ENCODE assay signal across 8 cellular contexts in the genomic region with DNA sequence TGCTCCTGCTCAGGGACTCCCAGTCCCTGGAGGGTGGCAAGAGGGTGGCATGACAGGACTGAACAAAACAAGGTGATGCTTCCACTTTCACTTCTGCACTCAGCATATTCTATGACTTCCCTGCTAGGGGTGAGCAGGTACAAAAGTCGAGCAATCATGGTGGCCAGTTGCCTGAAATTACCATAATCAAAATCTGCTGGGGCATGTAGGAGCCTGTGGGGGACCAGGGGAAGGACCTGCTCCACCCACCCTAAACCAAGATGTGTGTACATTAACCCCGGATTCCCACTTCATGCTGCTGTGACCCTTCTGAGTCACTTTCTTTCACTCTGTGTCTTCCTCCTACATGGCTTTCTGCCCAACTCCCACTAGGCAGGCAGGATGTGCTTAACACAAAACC.
DNase-seq lines count a peak whose midpoint lies in the region; ATAC-seq and TF ChIP-seq lines count a peak whose summit lies in the region.

No MANE protein-coding gene starts in this region.

- DNase-seq in RPMI8226 (peak; percentile 23), BE2C (no peak), nucleus accumbens (lab: John Stamatoyannopoulos, UW) (no peak), SKM-1 (lab: John Stamatoyannopoulos, UW; ENCODE audit: unreplicated experiment) (no peak)
- DNase-seq in stimulated activated CD4-positive, alpha-beta T cell treated with anti-CD3 and anti-CD28 coated beads, Interleukin-15, amount 100 ng/mL, for 48 hours (ENCODE audit: low read depth in 2 of 2), result peak; percentile 10 to 26

- H3K4me3 ChIP-seq in HEK293 (ENCODE audit: low read depth, low read length), result no peak overlapping the region
- no peak overlapping the region for H3K4me3 ChIP-seq in BE2C (ENCODE audit: low read depth, low read length)

- no peaks in the 10 kb centered on the region for H3K9me3 ChIP-seq in HEK293 (ENCODE audit: control insufficient read depth, insufficient read depth, low read depth, low read length)
- no peaks in the 10 kb centered on the region for H3K9me3 ChIP-seq in BE2C

- TF ChIP-seq CTCF in HEK293 (tag by site-specific recombination; IDR thresholded peaks at IDR 0.05) (no peak), BE2C (IDR thresholded peaks at IDR 0.05; ENCODE audit: low read depth, low read length) (no peak)

- POLR2A ChIA-PET in HEK293 (lab: Yijun Ruan, JAX), result no interaction called here

- ATAC-seq in GM19023 (IDR thresholded peaks at IDR 0.05; ENCODE audit: unreplicated experiment), result peak; percentile 86
- no peak for ATAC-seq in GM18873 (IDR thresholded peaks at IDR 0.05; ENCODE audit: low FRiP score, unreplicated experiment)

- no peaks in the 10 kb centered on the region for H3K27me3 ChIP-seq in BE2C

- H3K4me1 ChIP-seq in HEK293 (ENCODE audit: control insufficient read depth, insufficient read depth, low read length), result no peaks in the 10 kb centered on the region
- H3K4me1 ChIP-seq in BE2C, result no peaks in the 10 kb centered on the region

- H3K36me3 ChIP-seq in HEK293 (ENCODE audit: control insufficient read depth in 2 of 2, insufficient read depth in 1 of 2, low read length in 2 of 2) (no peaks in the 10 kb centered on the region), BE2C (no peaks in the 10 kb centered on the region)

- CTCF ChIA-PET in HEK293 (lab: Yijun Ruan, JAX), result no interaction called here

- H3K27ac ChIP-seq in HEK293 (ENCODE audit: extremely low read depth, low read depth, low read length), result no peak overlapping the region

TF ChIP-seq in HEK293, 187 proteins besides CTCF, POLR2A, EP300 and RAD21:
- TF ChIP-seq EGR2 (tag by site-specific recombination; IDR thresholded peaks at IDR 0.05; ENCODE audit: low read depth) (0 out of 2 replicates have a peak, but pooled peaks have one; percentile 37), ZNF701 (tag by site-specific recombination; IDR thresholded peaks at IDR 0.05) (no peak)

Comparison
In these comparisons a context has a peak if more than half of its experiments do, and no peak if none do; other contexts are left out.
1. DNase-seq: peak in RPMI8226 (single experiment) and stimulated activated CD4-positive, alpha-beta T cell treated with anti-CD3 and anti-CD28 coated beads, Interleukin-15, amount 100 ng/mL, for 48 hours (2 of 2); none in BE2C (single experiment), nucleus accumbens (0 of 56) and SKM-1 (single experiment).